ENCODE assay signal across 1 cellular context in genomic region chr9:120730661-120731514, GRCh38.
A peak's percentile ranks its signal among the peaks of the same experiment; 100 is the strongest.
TF ChIP-seq lines count a peak whose summit lies in the region.

No MANE protein-coding gene starts in this region.

TF ChIP-seq in HepG2, 621 proteins besides CTCF, POLR2A, EP300 and RAD21 (continued from another document and continues in another):
- TF ChIP-seq ZNF503 (CRISPR knock-in tag; IDR thresholded peaks at IDR 0.05), result peak; percentile 35; the same call in 1 of the 2 replicates
- TF ChIP-seq ZNF792 (CRISPR knock-in tag; IDR thresholded peaks at IDR 0.05), result peak; percentile 54; the same call in 1 of the 2 replicates
- TF ChIP-seq, protein P1, sequence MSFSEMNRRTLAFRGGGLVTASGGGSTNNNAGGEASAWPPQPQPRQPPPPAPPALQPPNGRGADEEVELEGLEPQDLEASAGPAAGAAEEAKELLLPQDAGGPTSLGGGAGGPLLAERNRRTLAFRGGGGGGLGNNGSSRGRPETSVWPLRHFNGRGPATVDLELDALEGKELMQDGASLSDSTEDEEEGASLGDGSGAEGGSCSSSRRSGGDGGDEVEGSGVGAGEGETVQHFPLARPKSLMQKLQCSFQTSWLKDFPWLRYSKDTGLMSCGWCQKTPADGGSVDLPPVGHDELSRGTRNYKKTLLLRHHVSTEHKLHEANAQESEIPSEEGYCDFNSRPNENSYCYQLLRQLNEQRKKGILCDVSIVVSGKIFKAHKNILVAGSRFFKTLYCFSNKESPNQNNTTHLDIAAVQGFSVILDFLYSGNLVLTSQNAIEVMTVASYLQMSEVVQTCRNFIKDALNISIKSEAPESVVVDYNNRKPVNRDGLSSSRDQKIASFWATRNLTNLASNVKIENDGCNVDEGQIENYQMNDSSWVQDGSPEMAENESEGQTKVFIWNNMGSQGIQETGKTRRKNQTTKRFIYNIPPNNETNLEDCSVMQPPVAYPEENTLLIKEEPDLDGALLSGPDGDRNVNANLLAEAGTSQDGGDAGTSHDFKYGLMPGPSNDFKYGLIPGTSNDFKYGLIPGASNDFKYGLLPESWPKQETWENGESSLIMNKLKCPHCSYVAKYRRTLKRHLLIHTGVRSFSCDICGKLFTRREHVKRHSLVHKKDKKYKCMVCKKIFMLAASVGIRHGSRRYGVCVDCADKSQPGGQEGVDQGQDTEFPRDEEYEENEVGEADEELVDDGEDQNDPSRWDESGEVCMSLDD (CRISPR knock-in tag; IDR thresholded peaks at IDR 0.05; ENCODE audit: borderline replicate concordance), result no peak
- TF ChIP-seq ZSCAN30 (CRISPR knock-in tag; IDR thresholded peaks at IDR 0.05), result no peak
- peak; percentile 47; the same call in 1 of the 2 replicates for TF ChIP-seq POGZ (CRISPR knock-in tag; IDR thresholded peaks at IDR 0.05)
- TF ChIP-seq CC2D1A (CRISPR knock-in tag; IDR thresholded peaks at IDR 0.05), result no peak
- peak; percentile 53; the same call in 1 of the 2 replicates for TF ChIP-seq SNAPC2 (CRISPR knock-in tag; IDR thresholded peaks at IDR 0.05)
- TF ChIP-seq, protein P2, sequence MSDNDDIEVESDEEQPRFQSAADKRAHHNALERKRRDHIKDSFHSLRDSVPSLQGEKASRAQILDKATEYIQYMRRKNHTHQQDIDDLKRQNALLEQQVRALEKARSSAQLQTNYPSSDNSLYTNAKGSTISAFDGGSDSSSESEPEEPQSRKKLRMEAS (IDR thresholded peaks at IDR 0.05), result peak; percentile 22; the same call in 1 of the 2 replicates
- peak; percentile 81; the same call in 1 of the 2 replicates for TF ChIP-seq TARDBP (CRISPR knock-in tag; IDR thresholded peaks at IDR 0.05)
- TF ChIP-seq PHF5A (CRISPR knock-in tag; IDR thresholded peaks at IDR 0.05; ENCODE audit: low read depth, unreplicated experiment), result peak; percentile 31
- TF ChIP-seq IRF2 (CRISPR knock-in tag; IDR thresholded peaks at IDR 0.05), result peak; percentile 76; the same call in 1 of the 2 replicates
- peak; percentile 38; the same call in 1 of the 2 replicates for TF ChIP-seq ATF3 (CRISPR knock-in tag; IDR thresholded peaks at IDR 0.05)
- TF ChIP-seq, protein P3, sequence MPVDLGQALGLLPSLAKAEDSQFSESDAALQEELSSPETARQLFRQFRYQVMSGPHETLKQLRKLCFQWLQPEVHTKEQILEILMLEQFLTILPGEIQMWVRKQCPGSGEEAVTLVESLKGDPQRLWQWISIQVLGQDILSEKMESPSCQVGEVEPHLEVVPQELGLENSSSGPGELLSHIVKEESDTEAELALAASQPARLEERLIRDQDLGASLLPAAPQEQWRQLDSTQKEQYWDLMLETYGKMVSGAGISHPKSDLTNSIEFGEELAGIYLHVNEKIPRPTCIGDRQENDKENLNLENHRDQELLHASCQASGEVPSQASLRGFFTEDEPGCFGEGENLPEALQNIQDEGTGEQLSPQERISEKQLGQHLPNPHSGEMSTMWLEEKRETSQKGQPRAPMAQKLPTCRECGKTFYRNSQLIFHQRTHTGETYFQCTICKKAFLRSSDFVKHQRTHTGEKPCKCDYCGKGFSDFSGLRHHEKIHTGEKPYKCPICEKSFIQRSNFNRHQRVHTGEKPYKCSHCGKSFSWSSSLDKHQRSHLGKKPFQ (CRISPR knock-in tag; IDR thresholded peaks at IDR 0.05; ENCODE audit: insufficient replicate concordance), result no peak
- TF ChIP-seq FOXK2 (IDR thresholded peaks at IDR 0.05), result no peak
- no peak for TF ChIP-seq HDAC6 (IDR thresholded peaks at IDR 0.05; ENCODE audit: low read depth, low read length)
- peak; percentile 76; the same call in 1 of the 2 replicates for TF ChIP-seq MED1 (CRISPR knock-in tag; IDR thresholded peaks at IDR 0.05)
- no peak for TF ChIP-seq U2AF2 (IDR thresholded peaks at IDR 0.05; ENCODE audit: low read depth, low read length)
- no peak for TF ChIP-seq ZNF225 (CRISPR knock-in tag; IDR thresholded peaks at IDR 0.05)
- peak; percentile 51; the same call in 1 of the 2 replicates for TF ChIP-seq HOMEZ (CRISPR knock-in tag; IDR thresholded peaks at IDR 0.05; ENCODE audit: low read depth)
- peak; percentile 30; the same call in 1 of the 2 replicates for TF ChIP-seq BRF2 (CRISPR knock-in tag; IDR thresholded peaks at IDR 0.05)
- TF ChIP-seq, protein P4, sequence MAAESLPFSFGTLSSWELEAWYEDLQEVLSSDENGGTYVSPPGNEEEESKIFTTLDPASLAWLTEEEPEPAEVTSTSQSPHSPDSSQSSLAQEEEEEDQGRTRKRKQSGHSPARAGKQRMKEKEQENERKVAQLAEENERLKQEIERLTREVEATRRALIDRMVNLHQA (CRISPR knock-in tag; IDR thresholded peaks at IDR 0.05), result no peak
- TF ChIP-seq ZNF460 (CRISPR knock-in tag; IDR thresholded peaks at IDR 0.05; ENCODE audit: borderline replicate concordance), result no peak
- TF ChIP-seq MTF2 (CRISPR knock-in tag; IDR thresholded peaks at IDR 0.05; ENCODE audit: borderline replicate concordance), result no peak
- TF ChIP-seq HDAC2 (CRISPR knock-in tag; IDR thresholded peaks at IDR 0.05), result peak; percentile 95
- TF ChIP-seq AHDC1 (CRISPR knock-in tag; IDR thresholded peaks at IDR 0.05; ENCODE audit: borderline replicate concordance), result peak; percentile 71
- 0 out of 2 replicates have a peak, but pooled peaks have one; percentile 57 for TF ChIP-seq ZNF747 (CRISPR knock-in tag; IDR thresholded peaks at IDR 0.05; ENCODE audit: borderline replicate concordance)
- TF ChIP-seq FOXA3 (CRISPR knock-in tag; IDR thresholded peaks at IDR 0.05), result peak; percentile 89
- TF ChIP-seq NFATC3 (CRISPR knock-in tag; IDR thresholded peaks at IDR 0.05), result no peak
- TF ChIP-seq ZNF772 (CRISPR knock-in tag; IDR thresholded peaks at IDR 0.05), result peak; percentile 76; the same call in 1 of the 2 replicates
- no peak for TF ChIP-seq CHCHD3 (CRISPR knock-in tag; IDR thresholded peaks at IDR 0.05)
- peak; percentile 38; the same call in 1 of the 2 replicates for TF ChIP-seq ELF3 (CRISPR knock-in tag; IDR thresholded peaks at IDR 0.05)
- peak; percentile 100 for TF ChIP-seq GFI1 (CRISPR knock-in tag; IDR thresholded peaks at IDR 0.05; ENCODE audit: borderline replicate concordance)
- TF ChIP-seq SKI (IDR thresholded peaks at IDR 0.05; ENCODE audit: partially characterized antibody), result peak; percentile 32
- TF ChIP-seq PHB2 (IDR thresholded peaks at IDR 0.05; ENCODE audit: partially characterized antibody), result no peak
- TF ChIP-seq TCF12 (IDR thresholded peaks at IDR 0.05), result no peak
- peak; percentile 65; the same call in 1 of the 2 replicates for TF ChIP-seq TCF12 (CRISPR knock-in tag; IDR thresholded peaks at IDR 0.05)
